ENCODE assay signal across 1 cellular context in the genomic region with DNA sequence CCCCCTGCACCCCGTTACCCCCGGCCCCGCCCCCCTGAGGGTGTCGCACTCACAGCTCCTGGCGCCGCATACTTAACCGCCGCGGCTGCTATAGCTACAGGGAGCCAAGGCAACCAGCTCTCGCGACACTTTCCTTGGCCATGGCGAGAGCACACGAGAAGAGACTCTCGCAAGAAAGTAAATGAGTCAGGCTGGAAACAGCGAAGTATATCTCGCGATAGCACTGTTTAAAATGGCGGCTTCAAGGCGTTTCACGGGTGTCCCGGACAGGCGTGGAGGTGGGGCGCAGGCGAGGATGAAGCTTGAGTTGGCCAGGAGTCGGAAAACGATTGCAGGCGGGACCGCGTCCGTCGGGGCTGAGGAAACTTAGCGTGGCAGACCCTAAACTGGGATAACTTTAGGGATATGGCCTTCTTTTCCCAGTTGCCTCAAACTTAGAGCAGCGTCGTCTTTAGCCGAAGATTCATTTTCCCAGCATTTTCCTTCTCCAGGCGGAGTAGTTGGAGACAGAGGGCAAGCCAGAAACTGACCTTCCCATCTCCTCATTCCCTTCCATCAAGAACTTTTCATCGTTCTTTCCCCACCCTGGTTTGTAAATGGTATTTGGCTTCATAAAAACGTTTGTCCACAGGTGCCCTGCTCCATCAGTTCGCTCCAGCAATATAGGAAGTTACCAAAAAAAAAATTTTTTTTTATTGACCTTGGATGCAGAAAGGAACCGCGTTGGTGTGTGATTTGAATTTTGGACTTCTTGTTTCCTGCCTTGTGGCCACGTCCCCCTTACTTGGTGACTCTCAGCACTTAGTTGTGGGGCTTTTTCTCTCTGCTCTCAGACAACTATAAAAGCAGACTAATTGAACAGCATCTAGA.
TF ChIP-seq lines count a peak whose summit lies in the region.

No MANE protein-coding gene starts in this region.

TF ChIP-seq in GM12878, 131 proteins besides CTCF, POLR2A, EP300 and RAD21 (continued from another document):
- TF ChIP-seq, protein P1, sequence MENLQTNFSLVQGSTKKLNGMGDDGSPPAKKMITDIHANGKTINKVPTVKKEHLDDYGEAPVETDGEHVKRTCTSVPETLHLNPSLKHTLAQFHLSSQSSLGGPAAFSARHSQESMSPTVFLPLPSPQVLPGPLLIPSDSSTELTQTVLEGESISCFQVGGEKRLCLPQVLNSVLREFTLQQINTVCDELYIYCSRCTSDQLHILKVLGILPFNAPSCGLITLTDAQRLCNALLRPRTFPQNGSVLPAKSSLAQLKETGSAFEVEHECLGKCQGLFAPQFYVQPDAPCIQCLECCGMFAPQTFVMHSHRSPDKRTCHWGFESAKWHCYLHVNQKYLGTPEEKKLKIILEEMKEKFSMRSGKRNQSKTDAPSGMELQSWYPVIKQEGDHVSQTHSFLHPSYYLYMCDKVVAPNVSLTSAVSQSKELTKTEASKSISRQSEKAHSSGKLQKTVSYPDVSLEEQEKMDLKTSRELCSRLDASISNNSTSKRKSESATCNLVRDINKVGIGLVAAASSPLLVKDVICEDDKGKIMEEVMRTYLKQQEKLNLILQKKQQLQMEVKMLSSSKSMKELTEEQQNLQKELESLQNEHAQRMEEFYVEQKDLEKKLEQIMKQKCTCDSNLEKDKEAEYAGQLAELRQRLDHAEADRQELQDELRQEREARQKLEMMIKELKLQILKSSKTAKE (IDR thresholded peaks at IDR 0.05; ENCODE audit: low read depth, poor library complexity, severe bottlenecking): no peak
- TF ChIP-seq MEF2B (IDR thresholded peaks at IDR 0.05; ENCODE audit: partially characterized antibody, poor library complexity, severe bottlenecking) (peak; percentile 74), NBN (IDR thresholded peaks at IDR 0.05) (peak; percentile 43), SREBF2 (IDR thresholded peaks at IDR 0.05; ENCODE audit: low read length) (no peak), STAT3 (IDR thresholded peaks at IDR 0.05; ENCODE audit: low read depth, low read length) (no peak), CBX3 (IDR thresholded peaks at IDR 0.05; ENCODE audit: borderline replicate concordance, low read depth) (no peak), SPI1 (IDR thresholded peaks at IDR 0.05; ENCODE audit: borderline replicate concordance, insufficient read depth, low read depth, low read length) (no peak; the same call in 1 of the 2 replicates), RCOR1 (conservative IDR thresholded peaks at IDR 0.05; ENCODE audit: low read depth, low read length) (peak; percentile 92; the same call in 1 of the 2 replicates), ZNF217 (IDR thresholded peaks at IDR 0.05) (no peak), NR2C1 (IDR thresholded peaks at IDR 0.05) (no peak), ZSCAN29 (IDR thresholded peaks at IDR 0.05) (no peak), SREBF1 (IDR thresholded peaks at IDR 0.05; ENCODE audit: low read length) (no peak), JUND (IDR thresholded peaks at IDR 0.05; ENCODE audit: low read depth, low read length) (no peak), IKZF1 (conservative IDR thresholded peaks at IDR 0.05) (peak; percentile 55; the same call in 1 of the 2 replicates), RFX5 (IDR thresholded peaks at IDR 0.05; ENCODE audit: low read depth, low read length) (0 out of 2 replicates have a peak, but pooled peaks have one; percentile 23), IKZF2 (IDR thresholded peaks at IDR 0.05) (peak in 1 of 2 experiments; percentile 39; a peak in 1 of 4 replicates), NR2C2 (IDR thresholded peaks at IDR 0.05; ENCODE audit: borderline replicate concordance, control insufficient read depth, insufficient read length, low read depth) (no peak), FOS (IDR thresholded peaks at IDR 0.05; ENCODE audit: borderline replicate concordance, extremely low read depth, insufficient read length) (no peak), HDAC2 (IDR thresholded peaks at IDR 0.05) (peak; percentile 33; the same call in 1 of the 2 replicates), YBX1 (IDR thresholded peaks at IDR 0.05) (no peak), NFXL1 (IDR thresholded peaks at IDR 0.05; ENCODE audit: borderline replicate concordance) (no peak), SMAD5 (IDR thresholded peaks at IDR 0.05; ENCODE audit: low read depth) (peak; percentile 87), NRF1 (conservative IDR thresholded peaks at IDR 0.05; ENCODE audit: low read depth, low read length) (no peak), HCFC1 (IDR thresholded peaks at IDR 0.05; ENCODE audit: low read length) (peak; percentile 59)
- TF ChIP-seq, protein P2, sequence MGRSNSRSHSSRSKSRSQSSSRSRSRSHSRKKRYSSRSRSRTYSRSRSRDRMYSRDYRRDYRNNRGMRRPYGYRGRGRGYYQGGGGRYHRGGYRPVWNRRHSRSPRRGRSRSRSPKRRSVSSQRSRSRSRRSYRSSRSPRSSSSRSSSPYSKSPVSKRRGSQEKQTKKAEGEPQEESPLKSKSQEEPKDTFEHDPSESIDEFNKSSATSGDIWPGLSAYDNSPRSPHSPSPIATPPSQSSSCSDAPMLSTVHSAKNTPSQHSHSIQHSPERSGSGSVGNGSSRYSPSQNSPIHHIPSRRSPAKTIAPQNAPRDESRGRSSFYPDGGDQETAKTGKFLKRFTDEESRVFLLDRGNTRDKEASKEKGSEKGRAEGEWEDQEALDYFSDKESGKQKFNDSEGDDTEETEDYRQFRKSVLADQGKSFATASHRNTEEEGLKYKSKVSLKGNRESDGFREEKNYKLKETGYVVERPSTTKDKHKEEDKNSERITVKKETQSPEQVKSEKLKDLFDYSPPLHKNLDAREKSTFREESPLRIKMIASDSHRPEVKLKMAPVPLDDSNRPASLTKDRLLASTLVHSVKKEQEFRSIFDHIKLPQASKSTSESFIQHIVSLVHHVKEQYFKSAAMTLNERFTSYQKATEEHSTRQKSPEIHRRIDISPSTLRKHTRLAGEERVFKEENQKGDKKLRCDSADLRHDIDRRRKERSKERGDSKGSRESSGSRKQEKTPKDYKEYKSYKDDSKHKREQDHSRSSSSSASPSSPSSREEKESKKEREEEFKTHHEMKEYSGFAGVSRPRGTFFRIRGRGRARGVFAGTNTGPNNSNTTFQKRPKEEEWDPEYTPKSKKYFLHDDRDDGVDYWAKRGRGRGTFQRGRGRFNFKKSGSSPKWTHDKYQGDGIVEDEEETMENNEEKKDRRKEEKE (IDR thresholded peaks at IDR 0.05): no peak
- TF ChIP-seq, protein P3, sequence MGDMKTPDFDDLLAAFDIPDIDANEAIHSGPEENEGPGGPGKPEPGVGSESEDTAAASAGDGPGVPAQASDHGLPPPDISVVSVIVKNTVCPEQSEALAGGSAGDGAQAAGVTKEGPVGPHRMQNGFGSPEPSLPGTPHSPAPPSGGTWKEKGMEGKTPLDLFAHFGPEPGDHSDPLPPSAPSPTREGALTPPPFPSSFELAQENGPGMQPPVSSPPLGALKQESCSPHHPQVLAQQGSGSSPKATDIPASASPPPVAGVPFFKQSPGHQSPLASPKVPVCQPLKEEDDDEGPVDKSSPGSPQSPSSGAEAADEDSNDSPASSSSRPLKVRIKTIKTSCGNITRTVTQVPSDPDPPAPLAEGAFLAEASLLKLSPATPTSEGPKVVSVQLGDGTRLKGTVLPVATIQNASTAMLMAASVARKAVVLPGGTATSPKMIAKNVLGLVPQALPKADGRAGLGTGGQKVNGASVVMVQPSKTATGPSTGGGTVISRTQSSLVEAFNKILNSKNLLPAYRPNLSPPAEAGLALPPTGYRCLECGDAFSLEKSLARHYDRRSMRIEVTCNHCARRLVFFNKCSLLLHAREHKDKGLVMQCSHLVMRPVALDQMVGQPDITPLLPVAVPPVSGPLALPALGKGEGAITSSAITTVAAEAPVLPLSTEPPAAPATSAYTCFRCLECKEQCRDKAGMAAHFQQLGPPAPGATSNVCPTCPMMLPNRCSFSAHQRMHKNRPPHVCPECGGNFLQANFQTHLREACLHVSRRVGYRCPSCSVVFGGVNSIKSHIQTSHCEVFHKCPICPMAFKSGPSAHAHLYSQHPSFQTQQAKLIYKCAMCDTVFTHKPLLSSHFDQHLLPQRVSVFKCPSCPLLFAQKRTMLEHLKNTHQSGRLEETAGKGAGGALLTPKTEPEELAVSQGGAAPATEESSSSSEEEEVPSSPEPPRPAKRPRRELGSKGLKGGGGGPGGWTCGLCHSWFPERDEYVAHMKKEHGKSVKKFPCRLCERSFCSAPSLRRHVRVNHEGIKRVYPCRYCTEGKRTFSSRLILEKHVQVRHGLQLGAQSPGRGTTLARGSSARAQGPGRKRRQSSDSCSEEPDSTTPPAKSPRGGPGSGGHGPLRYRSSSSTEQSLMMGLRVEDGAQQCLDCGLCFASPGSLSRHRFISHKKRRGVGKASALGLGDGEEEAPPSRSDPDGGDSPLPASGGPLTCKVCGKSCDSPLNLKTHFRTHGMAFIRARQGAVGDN (IDR thresholded peaks at IDR 0.05): no peak
- TF ChIP-seq, protein P4, sequence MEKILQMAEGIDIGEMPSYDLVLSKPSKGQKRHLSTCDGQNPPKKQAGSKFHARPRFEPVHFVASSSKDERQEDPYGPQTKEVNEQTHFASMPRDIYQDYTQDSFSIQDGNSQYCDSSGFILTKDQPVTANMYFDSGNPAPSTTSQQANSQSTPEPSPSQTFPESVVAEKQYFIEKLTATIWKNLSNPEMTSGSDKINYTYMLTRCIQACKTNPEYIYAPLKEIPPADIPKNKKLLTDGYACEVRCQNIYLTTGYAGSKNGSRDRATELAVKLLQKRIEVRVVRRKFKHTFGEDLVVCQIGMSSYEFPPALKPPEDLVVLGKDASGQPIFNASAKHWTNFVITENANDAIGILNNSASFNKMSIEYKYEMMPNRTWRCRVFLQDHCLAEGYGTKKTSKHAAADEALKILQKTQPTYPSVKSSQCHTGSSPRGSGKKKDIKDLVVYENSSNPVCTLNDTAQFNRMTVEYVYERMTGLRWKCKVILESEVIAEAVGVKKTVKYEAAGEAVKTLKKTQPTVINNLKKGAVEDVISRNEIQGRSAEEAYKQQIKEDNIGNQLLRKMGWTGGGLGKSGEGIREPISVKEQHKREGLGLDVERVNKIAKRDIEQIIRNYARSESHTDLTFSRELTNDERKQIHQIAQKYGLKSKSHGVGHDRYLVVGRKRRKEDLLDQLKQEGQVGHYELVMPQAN (conservative IDR thresholded peaks at IDR 0.05): no peak
- TF ChIP-seq, protein P5, sequence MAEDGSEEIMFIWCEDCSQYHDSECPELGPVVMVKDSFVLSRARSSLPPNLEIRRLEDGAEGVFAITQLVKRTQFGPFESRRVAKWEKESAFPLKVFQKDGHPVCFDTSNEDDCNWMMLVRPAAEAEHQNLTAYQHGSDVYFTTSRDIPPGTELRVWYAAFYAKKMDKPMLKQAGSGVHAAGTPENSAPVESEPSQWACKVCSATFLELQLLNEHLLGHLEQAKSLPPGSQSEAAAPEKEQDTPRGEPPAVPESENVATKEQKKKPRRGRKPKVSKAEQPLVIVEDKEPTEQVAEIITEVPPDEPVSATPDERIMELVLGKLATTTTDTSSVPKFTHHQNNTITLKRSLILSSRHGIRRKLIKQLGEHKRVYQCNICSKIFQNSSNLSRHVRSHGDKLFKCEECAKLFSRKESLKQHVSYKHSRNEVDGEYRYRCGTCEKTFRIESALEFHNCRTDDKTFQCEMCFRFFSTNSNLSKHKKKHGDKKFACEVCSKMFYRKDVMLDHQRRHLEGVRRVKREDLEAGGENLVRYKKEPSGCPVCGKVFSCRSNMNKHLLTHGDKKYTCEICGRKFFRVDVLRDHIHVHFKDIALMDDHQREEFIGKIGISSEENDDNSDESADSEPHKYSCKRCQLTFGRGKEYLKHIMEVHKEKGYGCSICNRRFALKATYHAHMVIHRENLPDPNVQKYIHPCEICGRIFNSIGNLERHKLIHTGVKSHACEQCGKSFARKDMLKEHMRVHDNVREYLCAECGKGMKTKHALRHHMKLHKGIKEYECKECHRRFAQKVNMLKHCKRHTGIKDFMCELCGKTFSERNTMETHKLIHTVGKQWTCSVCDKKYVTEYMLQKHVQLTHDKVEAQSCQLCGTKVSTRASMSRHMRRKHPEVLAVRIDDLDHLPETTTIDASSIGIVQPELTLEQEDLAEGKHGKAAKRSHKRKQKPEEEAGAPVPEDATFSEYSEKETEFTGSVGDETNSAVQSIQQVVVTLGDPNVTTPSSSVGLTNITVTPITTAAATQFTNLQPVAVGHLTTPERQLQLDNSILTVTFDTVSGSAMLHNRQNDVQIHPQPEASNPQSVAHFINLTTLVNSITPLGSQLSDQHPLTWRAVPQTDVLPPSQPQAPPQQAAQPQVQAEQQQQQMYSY (CRISPR knock-in tag; IDR thresholded peaks at IDR 0.05): no peak
- TF ChIP-seq, protein P6, sequence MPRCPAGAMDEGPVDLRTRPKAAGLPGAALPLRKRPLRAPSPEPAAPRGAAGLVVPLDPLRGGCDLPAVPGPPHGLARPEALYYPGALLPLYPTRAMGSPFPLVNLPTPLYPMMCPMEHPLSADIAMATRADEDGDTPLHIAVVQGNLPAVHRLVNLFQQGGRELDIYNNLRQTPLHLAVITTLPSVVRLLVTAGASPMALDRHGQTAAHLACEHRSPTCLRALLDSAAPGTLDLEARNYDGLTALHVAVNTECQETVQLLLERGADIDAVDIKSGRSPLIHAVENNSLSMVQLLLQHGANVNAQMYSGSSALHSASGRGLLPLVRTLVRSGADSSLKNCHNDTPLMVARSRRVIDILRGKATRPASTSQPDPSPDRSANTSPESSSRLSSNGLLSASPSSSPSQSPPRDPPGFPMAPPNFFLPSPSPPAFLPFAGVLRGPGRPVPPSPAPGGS (IDR thresholded peaks at IDR 0.05; ENCODE audit: borderline replicate concordance, insufficient read depth, low read depth, low read length, poor library complexity, severe bottlenecking): no peak
